Comparison of ENCODE assay signal across 28 cellular contexts in the genomic region with DNA sequence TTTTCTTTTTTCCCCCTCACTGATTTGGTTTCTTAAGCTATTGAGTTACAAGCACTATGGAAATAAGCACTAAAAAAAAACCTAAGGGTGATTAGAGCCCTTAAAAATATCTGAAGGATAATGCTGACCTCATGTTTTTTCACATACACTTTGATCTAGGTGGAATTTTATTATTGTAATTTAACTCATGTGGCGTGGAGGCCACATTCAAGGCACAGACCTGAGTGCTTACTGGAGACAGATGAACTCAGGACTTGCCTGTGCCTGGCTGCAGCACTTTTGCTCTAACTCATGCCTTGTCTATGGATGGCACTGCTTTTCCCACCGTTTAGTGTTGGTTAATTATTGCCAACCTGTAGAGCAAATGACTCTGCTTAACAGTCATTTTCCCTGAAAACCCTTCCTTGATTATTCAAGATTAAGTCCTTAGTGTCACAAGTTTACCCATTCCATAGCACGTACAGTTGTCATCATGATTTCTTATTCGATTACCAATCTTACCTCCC.
DNase-seq lines count a peak whose midpoint lies in the region; ATAC-seq, FAIRE-seq and TF ChIP-seq lines count a peak whose summit lies in the region.
"Had no signal": no experiment of that assay in that cellular context is flagged by ENCODE, and none has a peak within 500 bp of the region (broad histone marks: within the 10 kb centered on the region; RNA-seq: fewer than 3 reads in every experiment).

No MANE protein-coding gene starts in this region.

- FAIRE-seq in D721Med (lab: Jason Lieb, UNC) (peak; percentile 88), pancreas (lab: Jason Lieb, UNC) (no peak)
- FAIRE-seq: bronchial epithelial cell had no signal

- H3K27me3 ChIP-seq in WERI-Rb-1 (ENCODE audit: insufficient read depth, low read depth, severe bottlenecking) (no peaks in the 10 kb centered on the region), pancreas (no peaks in the 10 kb centered on the region)
- H3K27me3 ChIP-seq: gastroesophageal sphincter, vagina had no signal

- ATAC-seq in pancreas, result peak in 3 of 4 donors; percentile 66 to 79 (median 67)
- ATAC-seq in HG03045 (IDR thresholded peaks at IDR 0.05; ENCODE audit: unreplicated experiment), result no peak
- ATAC-seq in HG02759 (IDR thresholded peaks at IDR 0.05; ENCODE audit: unreplicated experiment), result no peak
- ATAC-seq: activated CD8-positive, alpha-beta memory T cell treated with anti-CD3 and anti-CD28 coated beads, Interleukin-2, amount 10 ng/mL, durations not matched to agents 7 days and 5 days; activated T-cell treated with anti-CD3 and anti-CD28 coated beads, Interleukin-2, amount 50 U/mL, for 72 hours; gastroesophageal sphincter; HCT116; stimulated activated naive CD8-positive, alpha-beta T cell treated with anti-CD3 and anti-CD28 coated beads, Interleukin-15, Interleukin-2, amounts not matched to agents 100 U/mL and 50 U/mL, for 24 hours; T-helper 17 cell had no signal

- TF ChIP-seq CTCF in D721Med (IDR thresholded peaks at IDR 0.05; ENCODE audit: insufficient read depth, missing control alignments) (no peak), WERI-Rb-1 (IDR thresholded peaks at IDR 0.05; ENCODE audit: low read depth, low read length) (no peak), pancreas (IDR thresholded peaks at IDR 0.05) (no peak)

- 31 to 40% methylated on average over 4 of the region's 4 CpGs for WGBS in pancreas, 2 donors

- peaks cover 0 to 11% (median 0%) of the 10 kb centered on the region in 3 donors for H3K4me1 ChIP-seq in pancreas
- H3K4me1 ChIP-seq: vagina had no signal

- intact Hi-C loops in pancreas (cut with DNase I), result no loop called here

- no peak overlapping the region for H3K4me3 ChIP-seq in WERI-Rb-1 (ENCODE audit: low read depth, low read length)
- H3K4me3 ChIP-seq in pancreas, result no peak overlapping the region
- H3K4me3 ChIP-seq: gastroesophageal sphincter, SK-N-MC, vagina had no signal

- H3K9me3 ChIP-seq in WERI-Rb-1 (ENCODE audit: severe bottlenecking) (no peaks in the 10 kb centered on the region), pancreas (no peaks in the 10 kb centered on the region)
- H3K9me3 ChIP-seq: gastroesophageal sphincter, thoracic aorta, vagina had no signal

- H3K36me3 ChIP-seq in WERI-Rb-1 (0 out of 2 replicates have a peak, but pooled peaks cover 3% of the 10 kb centered on the region), pancreas (no peaks in the 10 kb centered on the region)
- H3K36me3 ChIP-seq: gastroesophageal sphincter, thoracic aorta, vagina had no signal

- peak overlapping the region; percentile 51 for H3K27ac ChIP-seq in WERI-Rb-1
- no peak overlapping the region for H3K27ac ChIP-seq in pancreas
- H3K27ac ChIP-seq: gastroesophageal sphincter, SK-N-MC, vagina had no signal

- DNase-seq in D721Med (ENCODE audit: insufficient read length, low spot score), result no peak
- no peak for DNase-seq in WERI-Rb-1
- DNase-seq in kidney tubule cell (ENCODE audit: low spot score), result peak; percentile 86
- DNase-seq in pancreas, result no peak
- DNase-seq in pons (ENCODE audit: low spot score), result no peak
- no peak for DNase-seq in retina
- DNase-seq: activated CD4-positive, alpha-beta T cell treated with anti-CD3 and anti-CD28 coated beads, Interleukin-2, amount 10 ng/mL, durations not matched to agents 7 days and 5 days; activated CD8-positive, alpha-beta memory T cell treated with anti-CD3 and anti-CD28 coated beads, Interleukin-2, amount 10 ng/mL, durations not matched to agents 7 days and 5 days; activated naive CD4-positive, alpha-beta T cell treated with anti-CD3 and anti-CD28 coated beads for 36 hours; activated T-cell treated with anti-CD3 and anti-CD28 coated beads, Interleukin-2, amount 50 U/mL, for 72 hours; C1 segment of cervical spinal cord; cortex of kidney; KBM-7; NCI-H1436; NCI-H69; nucleus accumbens; right cardiac atrium; RPMI8226; stimulated activated naive CD8-positive, alpha-beta T cell treated with anti-CD3 and anti-CD28 coated beads, Interleukin-15, Interleukin-2, amounts not matched to agents 100 U/mL and 50 U/mL, for 24 hours; T-helper 17 cell had no signal

Comparison
In these comparisons a context has a peak if more than half of its experiments do, and no peak if none do; other contexts are left out.
1. ATAC-seq: peak in pancreas (3 of 4); none in HG03045 (single experiment) and HG02759 (single experiment).